In genomic region chr12:106108187-106108816, GRCh38 we compare ENCODE assay signal across 14 cellular contexts. TPM values are rescaled to one million over a fixed set of nuclear protein-coding genes. Genes with fewer than 3 reads are reported as not detected.
DNase-seq lines count a peak whose midpoint lies in the region; ATAC-seq, FAIRE-seq and TF ChIP-seq lines count a peak whose summit lies in the region.
"Had no signal": no experiment of that assay in that cellular context is flagged by ENCODE, and none has a peak within 500 bp of the region (broad histone marks: within the 10 kb centered on the region; RNA-seq: fewer than 3 reads in every experiment).

No MANE protein-coding gene starts in this region.

- no peak for TF ChIP-seq RAD21 in SK-N-SH (IDR thresholded peaks at IDR 0.05; ENCODE audit: low read length)

- H3K9me3 ChIP-seq in SK-N-SH (no peaks in the 10 kb centered on the region), spleen (no peaks in the 10 kb centered on the region)
- H3K9me3 ChIP-seq: BLaER1 treated with 17β-estradiol and CSF1 and Interleukin-3, amounts not matched to agents 10 nM and 100 nM; esophagus muscularis mucosa; right lobe of liver had no signal

- peaks cover 19 to 42% of the 10 kb centered on the region in 2 experiments for H3K4me1 ChIP-seq in SK-N-SH (ENCODE audit: control insufficient read depth in 1 of 2, insufficient read depth in 2 of 2, low read depth in 1 of 2, low read length in 1 of 2)
- peaks cover 0 to 10% (median 0%) of the 10 kb centered on the region in 6 donors for H3K4me1 ChIP-seq in spleen

- 56% methylated on average over 4 of the region's 4 CpGs for WGBS in SK-N-SH (ENCODE audit: low lambda C conversion rate)
- WGBS in spleen, 5 donors = 56 to 82% (median 65%) methylated on average over 4 of the region's 4 CpGs

- H3K27me3 ChIP-seq in SK-N-SH (ENCODE audit: insufficient read depth) = no peaks in the 10 kb centered on the region
- H3K27me3 ChIP-seq in spleen (replicated peaks in 1 of 7) = peaks cover 0 to 61% (median 0%) of the 10 kb centered on the region in 7 donors
- H3K27me3 ChIP-seq: esophagus muscularis mucosa, right lobe of liver had no signal

- TF ChIP-seq POLR2A in spleen (IDR thresholded peaks at IDR 0.05) = no peak

- H3K79me2 ChIP-seq in SK-N-SH (ENCODE audit: insufficient read depth) = peaks cover 100% of the 10 kb centered on the region

- H3K27ac Mint-ChIP-seq in neural crest cell (ENCODE audit: unreplicated experiment) = no peak overlapping the region
- peak overlapping the region in 1 of 2 donors; percentile 29 for H3K27ac Mint-ChIP-seq in effector memory CD8-positive, alpha-beta T cell

- no peak for TF ChIP-seq EP300 in SK-N-SH (IDR thresholded peaks at IDR 0.05; ENCODE audit: borderline replicate concordance in 1 of 2, low read depth in 1 of 2, low read length in 1 of 2)

- H3K36me3 ChIP-seq in SK-N-SH (replicated peaks in 1 of 2; ENCODE audit: control insufficient read depth in 1 of 2, insufficient read depth in 2 of 2, low read length in 1 of 2) (peaks cover 0 to 14% of the 10 kb centered on the region in 2 experiments), spleen (no peaks in the 10 kb centered on the region)
- H3K36me3 ChIP-seq: BLaER1 treated with 17β-estradiol and CSF1 and Interleukin-3, amounts not matched to agents 10 nM and 100 nM; right lobe of liver had no signal

- FAIRE-seq in D721Med (lab: Jason Lieb, UNC) = no peak

- peaks cover 16% of the 10 kb centered on the region for H3K27me3 Mint-ChIP-seq in neural crest cell (ENCODE audit: low read depth)
- H3K27me3 Mint-ChIP-seq in effector memory CD8-positive, alpha-beta T cell = peaks cover 14 to 73% of the 10 kb centered on the region in 2 donors

- TF ChIP-seq CTCF in AG09319 (IDR thresholded peaks at IDR 0.05; ENCODE audit: low read depth, low read length) (peak; percentile 13), SK-N-SH (IDR thresholded peaks at IDR 0.05) (peak; percentile 31; the same call in 1 of the 2 replicates), neural crest cell (conservative IDR thresholded peaks at IDR 0.05) (no peak), D721Med (IDR thresholded peaks at IDR 0.05; ENCODE audit: insufficient read depth, missing control alignments) (no peak), spleen (IDR thresholded peaks at IDR 0.05 in 8 of 11, conservative IDR thresholded peaks at IDR 0.05 in 3 of 11) (no peak)

- H3K27ac ChIP-seq in SK-N-SH (ENCODE audit: low read depth in 2 of 2, low read length in 1 of 2) (peak overlapping the region; percentile 2 to 73; a peak in 3 of 4 replicates), spleen (no peak overlapping the region)
- H3K27ac ChIP-seq: BLaER1 treated with 17β-estradiol and CSF1 and Interleukin-3, amounts not matched to agents 10 nM and 100 nM had no signal

- H3K9me2 ChIP-seq in SK-N-SH = no peaks in the 10 kb centered on the region

- DNase-seq in AG09319 (ENCODE audit: extremely low read depth, low read depth) (no peak), SK-N-SH (no peak), foreskin melanocyte (peak; percentile 38), neural crest cell (ENCODE audit: low read depth, low spot score) (peak; percentile 33), D721Med (ENCODE audit: insufficient read length, low spot score) (no peak), RKO (ENCODE audit: low spot score) (no peak), spleen (no peak)
- no peak for DNase-seq in effector memory CD8-positive, alpha-beta T cell
- DNase-seq: activated T-cell treated with anti-CD3 and anti-CD28 coated beads for 4 hours; right lobe of liver; SIG-M5; stimulated activated naive CD8-positive, alpha-beta T cell treated with anti-CD3 and anti-CD28 coated beads, Interleukin-15, Interleukin-2, amounts not matched to agents 100 U/mL and 50 U/mL, for 24 hours had no signal

- peak overlapping the region; percentile 36 for H3K4me2 ChIP-seq in SK-N-SH

- peaks cover 69% of the 10 kb centered on the region for H3K4me1 Mint-ChIP-seq in neural crest cell
- peaks cover 4 to 6% of the 10 kb centered on the region in 2 donors for H3K4me1 Mint-ChIP-seq in effector memory CD8-positive, alpha-beta T cell (ENCODE audit: low read depth in 2 of 2)

- ATAC-seq in effector memory CD8-positive, alpha-beta T cell (replicated peaks) = no peak
- ATAC-seq: stimulated activated naive CD8-positive, alpha-beta T cell treated with anti-CD3 and anti-CD28 coated beads, Interleukin-15, Interleukin-2, amounts not matched to agents 100 U/mL and 50 U/mL, for 24 hours had no signal

- H4K20me1 ChIP-seq in SK-N-SH (ENCODE audit: insufficient read depth) = peaks cover 48% of the 10 kb centered on the region

- H3K36me3 Mint-ChIP-seq in neural crest cell (ENCODE audit: low read depth) = peaks cover 9% of the 10 kb centered on the region
- H3K36me3 Mint-ChIP-seq in effector memory CD8-positive, alpha-beta T cell (ENCODE audit: insufficient read depth) = no peaks in the 10 kb centered on the region

- H3K9me3 Mint-ChIP-seq in neural crest cell = no peaks in the 10 kb centered on the region
- H3K9me3 Mint-ChIP-seq in effector memory CD8-positive, alpha-beta T cell = no peaks in the 10 kb centered on the region

- intact Hi-C loops in spleen (cut with DNase I; ENCODE audit: low total_unique reads) = no loop called here

- peaks cover 20% of the 10 kb centered on the region for H3F3A ChIP-seq in SK-N-SH (replicated peaks; ENCODE audit: insufficient read depth)

- no peak overlapping the region for H3K4me3 ChIP-seq in SK-N-SH (ENCODE audit: low read depth in 2 of 2, low read length in 1 of 2)
- H3K4me3 ChIP-seq in spleen = no peak overlapping the region
- H3K4me3 ChIP-seq: BLaER1 treated with 17β-estradiol and CSF1 and Interleukin-3, amounts not matched to agents 10 nM and 100 nM; esophagus muscularis mucosa; right lobe of liver had no signal

- H3K4me3 Mint-ChIP-seq in neural crest cell = peak overlapping the region; percentile 81
- H3K4me3 Mint-ChIP-seq in effector memory CD8-positive, alpha-beta T cell = no peak overlapping the region

- POLR2A ChIA-PET in SK-N-SH (lab: Yijun Ruan, JAX) = interaction anchor here (0.9 kb wide), 1 partner anchor 306 kb away, joined by 3 read pairs; no protein-coding TSS in a partner anchor

- CTCF ChIA-PET in SK-N-SH (lab: Yijun Ruan, JAX) = interaction anchor here (3.4 kb wide), 1 partner anchor 28 kb away, joined by 17 read pairs; no protein-coding TSS in a partner anchor

- no peak overlapping the region for H2AFZ ChIP-seq in SK-N-SH (ENCODE audit: low read depth)

- H3K9ac ChIP-seq in SK-N-SH = peak overlapping the region; percentile 1; the same call in 1 of the 2 replicates
- H3K9ac ChIP-seq: BLaER1 treated with 17β-estradiol and CSF1 and Interleukin-3, amounts not matched to agents 10 nM and 100 nM had no signal

TF ChIP-seq in SK-N-SH, 30 proteins besides CTCF, POLR2A, EP300 and RAD21:
- TF ChIP-seq NRF1 (IDR thresholded peaks at IDR 0.05; ENCODE audit: low read depth, low read length) (no peak), YY1 (IDR thresholded peaks at IDR 0.05; ENCODE audit: low read depth) (peak; percentile 57; the same call in 1 of the 2 replicates), ELF1 (IDR thresholded peaks at IDR 0.05) (no peak), TCF12 (IDR thresholded peaks at IDR 0.05) (no peak)
TF ChIP-seq in SK-N-SH: peak in this region for 1.

RNA-seq across cellular contexts. Expression of gene NUAK1, which starts 30.5 kb away (rescaled TPM):
- polyA plus RNA-seq in SK-N-SH (2012; rRNA removed) (8.1 and 11.3 TPM in 2 replicates), spleen (under 1 TPM; 0.20 to 0.67 (median 0.59) TPM)
- polyA plus RNA-seq in SK-N-SH (2012; cell fraction: cytosol; rRNA removed) = 9.5 and 10.7 TPM in 2 replicates
- 12.0 and 18.7 TPM in 2 replicates for polyA plus RNA-seq in SK-N-SH (2012; cell fraction: nucleus; rRNA removed)
- total RNA-seq in neural crest cell (35.3 and 35.6 TPM in 2 replicates), spleen (1 to 10 TPM in 6 of 7 donors, under 1 TPM in 1; 0.93 to 3.3 (median 1.5) TPM)

Comparison
In these comparisons a context has a peak if more than half of its experiments do, and no peak if none do; other contexts are left out.
1. DNase-seq: peak in foreskin melanocyte (single experiment) and neural crest cell (single experiment); none in AG09319 (single experiment), SK-N-SH (single experiment), D721Med (single experiment), RKO (single experiment), spleen (single experiment) and effector memory CD8-positive, alpha-beta T cell (0 of 3).
2. CTCF ChIP-seq: peak in AG09319 (single experiment) and SK-N-SH (single experiment); none in neural crest cell (single experiment), D721Med (single experiment) and spleen (0 of 11).
3. H3K27ac ChIP-seq: peak in SK-N-SH (2 of 2); none in spleen (0 of 8).